ENCODE assay signal across 8 cellular contexts in genomic region chr1:75724472-75725022, GRCh38. TPM values are rescaled to one million over a fixed set of nuclear protein-coding genes. Genes with fewer than 3 reads are reported as not detected.
DNase-seq lines count a peak whose midpoint lies in the region; ATAC-seq and TF ChIP-seq lines count a peak whose summit lies in the region.

ACADM (plus strand) TSS chr1:75724709; CDS start chr1:75724788, 79 bp downstream.

- 1% methylated on average over 18 to 38 of the region's 48 CpGs for WGBS in lower leg skin, 2 donors

- peak in 1 of 2 donors; percentile 38 for TF ChIP-seq POLR2A in lower leg skin (IDR thresholded peaks at IDR 0.05)

- TF ChIP-seq CTCF in C4-2B (conservative IDR thresholded peaks at IDR 0.05) (no peak), lower leg skin (IDR thresholded peaks at IDR 0.05) (no peak)

- no peaks in the 10 kb centered on the region for H3K9me3 Mint-ChIP-seq in activated CD4-positive, alpha-beta memory T cell treated with anti-CD3 and anti-CD28 coated beads for 36 hours

- intact Hi-C loops in activated CD4-positive, alpha-beta memory T cell treated with anti-CD3 and anti-CD28 coated beads for 36 hours (cut with micrococcal nuclease), result loop anchor here (1.0 to 10.0 kb wide), 3 partner anchors 62 to 1527 kb away; partner anchors contain the start of genes FPGT, LRRIQ3 and RABGGTB
- intact Hi-C loops in lower leg skin (cut with DNase I; ENCODE audit: low total_unique reads), result no loop called here

- POLR2A ChIA-PET in activated CD4-positive, alpha-beta memory T cell treated with anti-CD3 and anti-CD28 coated beads for 36 hours (lab: Charles Lee), result interaction anchor here (1.6 kb wide), 1 partner anchor 62 kb away, joined by 7 read pairs; the partner anchor contains the start of gene RABGGTB

- peak within 1 kb of the TSS; percentile 99 for H3K27ac Mint-ChIP-seq in activated CD4-positive, alpha-beta memory T cell treated with anti-CD3 and anti-CD28 coated beads for 36 hours

- peaks cover 28% of the 10 kb centered on the region for H3K4me1 Mint-ChIP-seq in activated CD4-positive, alpha-beta memory T cell treated with anti-CD3 and anti-CD28 coated beads for 36 hours (ENCODE audit: low read depth)

- CTCF ChIA-PET in activated CD4-positive, alpha-beta memory T cell treated with anti-CD3 and anti-CD28 coated beads for 36 hours (lab: Charles Lee), result no interaction called here

- DNase-seq in NCI-H748 (lab: John Stamatoyannopoulos, UW; ENCODE audit: unreplicated experiment) (peak; percentile 90), dermis microvascular lymphatic vessel endothelial cell (ENCODE audit: low read depth in 2 of 2) (peak; percentile 36 to 84), lower leg skin (ENCODE audit: low spot score in 2 of 2) (peak; percentile 83 to 96)
- DNase-seq in activated CD4-positive, alpha-beta memory T cell treated with anti-CD3 and anti-CD28 coated beads for 36 hours, result peak; percentile 91
- peak; percentile 79 to 84 for DNase-seq in stimulated activated CD4-positive, alpha-beta T cell treated with anti-CD3 and anti-CD28 coated beads, Interleukin-4, amount 100 ng/mL, for 48 hours (ENCODE audit: low read depth in 2 of 2)

- peak within 1 kb of the TSS; percentile 86 for H3K27ac ChIP-seq in C4-2B

- peaks cover 2% of the 10 kb centered on the region for H3K36me3 Mint-ChIP-seq in activated CD4-positive, alpha-beta memory T cell treated with anti-CD3 and anti-CD28 coated beads for 36 hours

- peak within 1 kb of the TSS; percentile 64 for H3K4me3 ChIP-seq in lower leg skin (ENCODE audit: low read depth, poor library complexity, severe bottlenecking)

- H3K4me3 Mint-ChIP-seq in activated CD4-positive, alpha-beta memory T cell treated with anti-CD3 and anti-CD28 coated beads for 36 hours, result peak within 1 kb of the TSS; percentile 100

- no peaks in the 10 kb centered on the region for H3K27me3 Mint-ChIP-seq in activated CD4-positive, alpha-beta memory T cell treated with anti-CD3 and anti-CD28 coated beads for 36 hours

- peak; percentile 98 for ATAC-seq in GM19324 (IDR thresholded peaks at IDR 0.05; ENCODE audit: low FRiP score, unreplicated experiment)
- peak; percentile 85 for ATAC-seq in HG03460 (IDR thresholded peaks at IDR 0.05; ENCODE audit: unreplicated experiment)

RNA-seq across cellular contexts. Expression of gene ACADM, which starts in this region (rescaled TPM):
- total RNA-seq in activated CD4-positive, alpha-beta memory T cell treated with anti-CD3 and anti-CD28 coated beads for 36 hours, result 10 to 100 TPM; 60.3 to 60.9 TPM
- total RNA-seq in dermis microvascular lymphatic vessel endothelial cell (23.8 and 26.2 TPM in 2 replicates), lower leg skin (10 to 100 TPM; 19.4 to 47.0 (median 33.2) TPM)

Comparison
In these comparisons a context has a peak if more than half of its experiments do, and no peak if none do; other contexts are left out.
1. Peak in every context shown above with its lines: DNase-seq, ATAC-seq, H3K4me3 ChIP-seq and H3K27ac ChIP-seq.